In genomic region chr12:93737457-93738198, GRCh38 we compare ENCODE assay signal across 15 cellular contexts.
DNase-seq lines count a peak whose midpoint lies in the region; ATAC-seq and TF ChIP-seq lines count a peak whose summit lies in the region.
"Had no signal": no experiment of that assay in that cellular context is flagged by ENCODE, and none has a peak within 500 bp of the region (broad histone marks: within the 10 kb centered on the region; RNA-seq: fewer than 3 reads in every experiment).

No MANE protein-coding gene starts in this region.

- peaks cover 16% of the 10 kb centered on the region; the same call in 1 of the 2 replicates for H3K79me2 ChIP-seq in GM23248 (ENCODE audit: insufficient read depth)

- peaks cover 12% of the 10 kb centered on the region for H3K27me3 Mint-ChIP-seq in brain
- H3K27me3 Mint-ChIP-seq in natural killer cell (ENCODE audit: low read depth in 2 of 2): no peaks in the 10 kb centered on the region
- H3K27me3 Mint-ChIP-seq: natural killer cell treated with Interleukin-12 subunit alpha and Interleukin-12 subunit beta and Interleukin-15 and Interleukin-18, amount 100 ng/mL, for 72 hours had no signal

- H3K9ac ChIP-seq in GM23248: peak overlapping the region; percentile 43; the same call in 1 of the 2 replicates

- H3K27ac ChIP-seq in GM23248 (0 out of 2 replicates have a peak overlapping the region, but pooled peaks have one; percentile 3), right lobe of liver (peak overlapping the region; percentile 40 to 51 (median 46)), skin epidermis (peak overlapping the region in 13 of 21 experiments; percentile 4 to 67 (median 21))

- H3K4me3 ChIP-seq in GM23248 (peak overlapping the region; percentile 49), right lobe of liver (no peak overlapping the region), skin epidermis (no peak overlapping the region)

- H3K4me1 ChIP-seq in GM23248 (ENCODE audit: insufficient read depth) (peaks cover 32% of the 10 kb centered on the region), right lobe of liver (peaks cover 0 to 30% (median 10%) of the 10 kb centered on the region in 4 donors)

- peaks cover 0 to 3% (median 2%) of the 10 kb centered on the region in 5 experiments for H3K9me3 Mint-ChIP-seq in brain
- H3K9me3 Mint-ChIP-seq in natural killer cell: no peaks in the 10 kb centered on the region
- H3K9me3 Mint-ChIP-seq: activated T-cell treated with anti-CD3 and anti-CD28 coated beads, Interleukin-2, amount 50 U/mL, for 72 hours; natural killer cell treated with Interleukin-12 subunit alpha and Interleukin-12 subunit beta and Interleukin-15 and Interleukin-18, amount 100 ng/mL, for 72 hours had no signal

- peak overlapping the region; percentile 96 for H3K4me2 ChIP-seq in GM23248 (ENCODE audit: unreplicated experiment)

- H3K27ac Mint-ChIP-seq in brain (peak overlapping the region in 3 of 5 experiments; percentile 41 to 93 (median 48)), natural killer cell (peak overlapping the region in 1 of 2 donors; percentile 68)

- H3K27me3 ChIP-seq in GM23248 (replicated peaks; ENCODE audit: insufficient read depth) (no peaks in the 10 kb centered on the region), right lobe of liver (no peaks in the 10 kb centered on the region)

- POLR2A ChIA-PET in HEK293T (lab: Yijun Ruan, JAX): interaction anchor here (1.7 kb wide), 1 partner anchor 61 kb away, joined by 4 read pairs; the partner anchor contains the start of gene CRADD

- WGBS in GM23248 (ENCODE audit: low coverage in 1 of 2, low lambda C conversion rate in 2 of 2, missing lambda C conversion rate in 2 of 2), 2 experiments: 33 to 37% methylated on average over 5 of the region's 5 CpGs
- 28% methylated on average over 3 of the region's 5 CpGs for WGBS in right lobe of liver (ENCODE audit: insufficient coverage, low coverage, low lambda C conversion rate, missing lambda C conversion rate)

- TF ChIP-seq POLR2A in right lobe of liver (IDR thresholded peaks at IDR 0.05): no peak

- no peaks in the 10 kb centered on the region for H3K36me3 ChIP-seq in GM23248 (ENCODE audit: low read depth)
- H3K36me3 ChIP-seq in right lobe of liver: no peaks in the 10 kb centered on the region

- peak; percentile 19 for DNase-seq in GM23248
- no peak for DNase-seq in right lobe of liver
- no peak for DNase-seq in natural killer cell
- no peak for DNase-seq in HEK293T (ENCODE audit: extremely low spot score)
- no peak for DNase-seq in retina
- DNase-seq: activated CD4-positive, alpha-beta T cell treated with anti-CD3 and anti-CD28 coated beads, Interleukin-2, amount 50 U/mL, for 1 hour; activated T-cell treated with anti-CD3 and anti-CD28 coated beads, Interleukin-2, amount 50 U/mL, for 72 hours; amygdala; dermis blood vessel endothelial cell; HCEC 1CT; NCI-H1930 had no signal

- peaks cover 11% of the 10 kb centered on the region for H3K36me3 Mint-ChIP-seq in brain
- no peaks in the 10 kb centered on the region for H3K36me3 Mint-ChIP-seq in natural killer cell
- H3K36me3 Mint-ChIP-seq: natural killer cell treated with Interleukin-12 subunit alpha and Interleukin-12 subunit beta and Interleukin-15 and Interleukin-18, amount 100 ng/mL, for 72 hours had no signal

- peak overlapping the region; percentile 69 for H2AFZ ChIP-seq in GM23248

- H3K4me1 Mint-ChIP-seq in brain (peaks cover 34% of the 10 kb centered on the region), natural killer cell (peaks cover 22 to 34% of the 10 kb centered on the region in 2 donors)

- H3K9me3 ChIP-seq in GM23248 (ENCODE audit: low read depth) (no peaks in the 10 kb centered on the region), right lobe of liver (no peaks in the 10 kb centered on the region)

- in situ Hi-C loops in GM23248 (cut with MboI): no loop called here

- intact Hi-C loops in right lobe of liver (cut with DNase I): no loop called here
- intact Hi-C loops in natural killer cell (cut with micrococcal nuclease): no loop called here

- no peaks in the 10 kb centered on the region for H4K20me1 ChIP-seq in GM23248 (ENCODE audit: insufficient read depth)

- H3F3A ChIP-seq in GM23248 (ENCODE audit: insufficient read depth): no peaks in the 10 kb centered on the region

- no peak for ATAC-seq in right lobe of liver
- no peak for ATAC-seq in natural killer cell
- ATAC-seq in GM18867 (IDR thresholded peaks at IDR 0.05; ENCODE audit: unreplicated experiment): no peak

- peak overlapping the region in 2 of 5 experiments; percentile 52 to 72 for H3K4me3 Mint-ChIP-seq in brain
- no peak overlapping the region for H3K4me3 Mint-ChIP-seq in natural killer cell

- TF ChIP-seq CTCF in brain (conservative IDR thresholded peaks at IDR 0.05) (no peak), right lobe of liver (IDR thresholded peaks at IDR 0.05) (no peak), natural killer cell (IDR thresholded peaks at IDR 0.05) (no peak)

- CTCF ChIA-PET in HEK293T (lab: Yijun Ruan, JAX): interaction anchor here (0.6 to 1.4 kb wide), 3 partner anchors 167 to 364 kb away, joined by 3 to 4 read pairs (median 4); no protein-coding TSS in a partner anchor

- H3K9me2 ChIP-seq in GM23248 (ENCODE audit: insufficient read depth): no peaks in the 10 kb centered on the region

TF ChIP-seq in HEK293T, 16 proteins besides CTCF, POLR2A, EP300 and RAD21:
- TF ChIP-seq NFRKB (IDR thresholded peaks at IDR 0.05) (no peak), FOXM1 (IDR thresholded peaks at IDR 0.05; ENCODE audit: borderline replicate concordance) (no peak), BHLHE40 (IDR thresholded peaks at IDR 0.05; ENCODE audit: borderline replicate concordance) (no peak)
TF ChIP-seq in HEK293T: peak in this region for 0.
